ENCODE assay signal across 8 cellular contexts in genomic region chr15:43185161-43186002, GRCh38. TPM values are rescaled to one million over a fixed set of nuclear protein-coding genes. Genes with fewer than 3 reads are reported as not detected.
A peak's percentile ranks its signal among the peaks of the same experiment; 100 is the strongest.
DNase-seq lines count a peak whose midpoint lies in the region; ATAC-seq, FAIRE-seq and TF ChIP-seq lines count a peak whose summit lies in the region.

TSS of gene CCNDBP1 (plus strand) at chr15:43185403. CDS start at chr15:43185499, 96 bp downstream.

- peak; percentile 95 for ATAC-seq in HG02678 (IDR thresholded peaks at IDR 0.05; ENCODE audit: unreplicated experiment)
- peak; percentile 98 to 99 for ATAC-seq in left cardiac atrium

- no peaks in the 10 kb centered on the region for H3K9me3 Mint-ChIP-seq in T-helper 1 cell treated with Interleukin-12 subunit alpha and Interleukin-12 subunit beta and Interleukin-4 antibody, amounts not matched to agents 30 μg/mL and 1 μg/mL, for 36 hours
- H3K9me3 Mint-ChIP-seq in progenitor cell of endocrine pancreas (ENCODE audit: low read depth), result no peaks in the 10 kb centered on the region

- peak; percentile 98 for FAIRE-seq in GM12892 (lab: Jason Lieb, UNC)

- 1% methylated on average over 69 of the region's 69 CpGs for WGBS in urinary bladder

- no peaks in the 10 kb centered on the region for H3K4me1 ChIP-seq in urinary bladder (ENCODE audit: insufficient read depth)

- peak within 1 kb of the TSS; percentile 82 for H3K4me3 ChIP-seq in urinary bladder (ENCODE audit: low read depth, low read length)

- H3K4me3 Mint-ChIP-seq in T-helper 1 cell treated with Interleukin-12 subunit alpha and Interleukin-12 subunit beta and Interleukin-4 antibody, amounts not matched to agents 30 μg/mL and 1 μg/mL, for 36 hours, result peak within 1 kb of the TSS; percentile 95
- H3K4me3 Mint-ChIP-seq in progenitor cell of endocrine pancreas (ENCODE audit: low read depth), result peak within 1 kb of the TSS; percentile 84

- peaks cover 27% of the 10 kb centered on the region for H3K36me3 Mint-ChIP-seq in T-helper 1 cell treated with Interleukin-12 subunit alpha and Interleukin-12 subunit beta and Interleukin-4 antibody, amounts not matched to agents 30 μg/mL and 1 μg/mL, for 36 hours (ENCODE audit: low read depth)
- H3K36me3 Mint-ChIP-seq in progenitor cell of endocrine pancreas (ENCODE audit: insufficient read depth), result peaks cover 4% of the 10 kb centered on the region

- peak; percentile 95 for TF ChIP-seq POLR2A in GM12892 (IDR thresholded peaks at IDR 0.05; ENCODE audit: low read depth, low read length)

- peaks cover 4% of the 10 kb centered on the region for H3K36me3 ChIP-seq in urinary bladder (ENCODE audit: insufficient read depth)

- peak; percentile 62 for TF ChIP-seq CTCF in progenitor cell of endocrine pancreas (IDR thresholded peaks at IDR 0.05; ENCODE audit: unreplicated experiment)

- peaks cover 20% of the 10 kb centered on the region for H3K4me1 Mint-ChIP-seq in T-helper 1 cell treated with Interleukin-12 subunit alpha and Interleukin-12 subunit beta and Interleukin-4 antibody, amounts not matched to agents 30 μg/mL and 1 μg/mL, for 36 hours (ENCODE audit: low read depth)
- H3K4me1 Mint-ChIP-seq in progenitor cell of endocrine pancreas (ENCODE audit: low read depth), result peaks cover 6% of the 10 kb centered on the region

- intact Hi-C loops in left cardiac atrium (cut with DNase I), result no loop called here

- no peaks in the 10 kb centered on the region for H3K27me3 Mint-ChIP-seq in T-helper 1 cell treated with Interleukin-12 subunit alpha and Interleukin-12 subunit beta and Interleukin-4 antibody, amounts not matched to agents 30 μg/mL and 1 μg/mL, for 36 hours (ENCODE audit: low read depth)
- no peaks in the 10 kb centered on the region for H3K27me3 Mint-ChIP-seq in progenitor cell of endocrine pancreas

- peak within 1 kb of the TSS; percentile 94 for H3K27ac ChIP-seq in urinary bladder (ENCODE audit: low read depth)

- peak within 1 kb of the TSS; percentile 95 for H3K27ac Mint-ChIP-seq in T-helper 1 cell treated with Interleukin-12 subunit alpha and Interleukin-12 subunit beta and Interleukin-4 antibody, amounts not matched to agents 30 μg/mL and 1 μg/mL, for 36 hours
- H3K27ac Mint-ChIP-seq in progenitor cell of endocrine pancreas, result peak within 1 kb of the TSS; percentile 96

- DNase-seq in GM12892 (ENCODE audit: insufficient read length) (peak; percentile 93), NCI-H1436 (lab: John Stamatoyannopoulos, UW) (peak; percentile 66), amniotic epithelial cell (ENCODE audit: low read depth) (peak; percentile 72), left cardiac atrium (peak; percentile 97), progenitor cell of endocrine pancreas (ENCODE audit: low spot score, unreplicated experiment) (peak; percentile 86)

RNA-seq across cellular contexts. Expression of gene CCNDBP1, which starts in this region (rescaled TPM):
- polyA plus RNA-seq in GM12892 (2012; ENCODE audit: missing spikeins), result 45.6 TPM
- total RNA-seq in left cardiac atrium, result 10 to 100 TPM; 45.1 to 50.0 TPM
- total RNA-seq in progenitor cell of endocrine pancreas, result 43.2 and 44.1 TPM in 2 replicates
- total RNA-seq in urinary bladder, result 44.9 TPM
- 62.6 TPM for polyA plus RNA-seq in urinary bladder

Comparison
In these comparisons a context has a peak if more than half of its experiments do, and no peak if none do; other contexts are left out.
1. Peak in every context shown above with its lines: DNase-seq, ATAC-seq, H3K4me3 ChIP-seq and H3K27ac ChIP-seq.